Comparison of ENCODE assay signal across 15 cellular contexts in the genomic region with DNA sequence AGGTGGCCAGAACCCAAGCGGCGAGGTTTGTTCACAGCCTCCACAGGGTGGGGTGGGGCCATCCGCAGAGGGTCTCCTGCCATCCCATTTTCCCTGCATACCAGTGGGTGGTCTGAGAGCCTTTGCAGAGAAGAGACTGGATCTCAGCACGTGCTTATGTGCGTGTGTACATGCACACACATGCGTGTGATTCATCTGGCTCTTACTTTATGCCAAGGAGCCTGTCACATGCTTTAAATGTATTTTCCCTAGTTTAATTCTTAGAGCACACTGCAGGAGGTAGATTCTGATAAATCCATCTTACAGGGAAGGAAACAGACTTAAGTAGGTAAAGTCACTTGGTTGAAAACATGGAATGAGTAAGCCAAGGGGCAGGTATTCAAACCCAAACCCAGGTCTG. TPM values are rescaled to one million over a fixed set of nuclear protein-coding genes. Genes with fewer than 3 reads are reported as not detected.
DNase-seq lines count a peak whose midpoint lies in the region; ATAC-seq, FAIRE-seq and TF ChIP-seq lines count a peak whose summit lies in the region.
"Had no signal": no experiment of that assay in that cellular context is flagged by ENCODE, and none has a peak within 500 bp of the region (broad histone marks: within the 10 kb centered on the region; RNA-seq: fewer than 3 reads in every experiment).

No MANE protein-coding gene starts in this region.

- H3K27ac ChIP-seq in left ventricle myocardium inferior (replicated peaks): peak overlapping the region; percentile 91
- peak overlapping the region; percentile 87 for H3K27ac ChIP-seq in endodermal cell (ENCODE audit: low read depth, low read length)

- H3K36me3 ChIP-seq in left ventricle myocardium inferior (peaks cover 29% of the 10 kb centered on the region), endodermal cell (ENCODE audit: control insufficient read depth, insufficient read depth, low read length) (peaks cover 62% of the 10 kb centered on the region)
- H3K36me3 ChIP-seq: prostate gland had no signal

- no peak overlapping the region for H3K27ac Mint-ChIP-seq in endodermal cell
- H3K27ac Mint-ChIP-seq in natural killer cell treated with Interleukin-12 subunit alpha and Interleukin-12 subunit beta and Interleukin-15 and Interleukin-18, amount 100 ng/mL, for 72 hours: peak overlapping the region; percentile 91 to 98
- H3K27ac Mint-ChIP-seq: activated naive CD4-positive, alpha-beta T cell treated with anti-CD3 and anti-CD28 coated beads, Interleukin-2, amount 50 U/mL, for 24 hours; memory B cell had no signal

- peaks cover 35% of the 10 kb centered on the region for H3K36me3 Mint-ChIP-seq in endodermal cell (ENCODE audit: low read depth)
- no peaks in the 10 kb centered on the region for H3K36me3 Mint-ChIP-seq in natural killer cell treated with Interleukin-12 subunit alpha and Interleukin-12 subunit beta and Interleukin-15 and Interleukin-18, amount 100 ng/mL, for 72 hours
- H3K36me3 Mint-ChIP-seq: activated naive CD4-positive, alpha-beta T cell treated with anti-CD3 and anti-CD28 coated beads, Interleukin-2, amount 50 U/mL, for 24 hours; memory B cell had no signal

- H3K4me1 Mint-ChIP-seq in endodermal cell: peaks cover 27% of the 10 kb centered on the region
- peaks cover 73 to 74% of the 10 kb centered on the region in 2 donors for H3K4me1 Mint-ChIP-seq in natural killer cell treated with Interleukin-12 subunit alpha and Interleukin-12 subunit beta and Interleukin-15 and Interleukin-18, amount 100 ng/mL, for 72 hours (ENCODE audit: low read depth in 2 of 2)

- H3K9me3 ChIP-seq in left ventricle myocardium inferior (replicated peaks) (no peaks in the 10 kb centered on the region), endodermal cell (ENCODE audit: control insufficient read depth, low read length) (no peaks in the 10 kb centered on the region)
- H3K9me3 ChIP-seq: prostate gland had no signal

- H3K4me1 ChIP-seq in left ventricle myocardium inferior (peaks cover 100% of the 10 kb centered on the region), endodermal cell (ENCODE audit: control insufficient read depth, insufficient read depth, low read length) (peaks cover 10% of the 10 kb centered on the region)
- H3K4me1 ChIP-seq: prostate gland had no signal

- WGBS in endodermal cell (ENCODE audit: insufficient coverage in 1 of 2, insufficient read length in 1 of 2), 2 experiments: 95% methylated on average over 5 to 6 of the region's 6 CpGs

- H3K4me3 Mint-ChIP-seq in endodermal cell: no peak overlapping the region
- H3K4me3 Mint-ChIP-seq in natural killer cell treated with Interleukin-12 subunit alpha and Interleukin-12 subunit beta and Interleukin-15 and Interleukin-18, amount 100 ng/mL, for 72 hours: no peak overlapping the region
- H3K4me3 Mint-ChIP-seq: activated naive CD4-positive, alpha-beta T cell treated with anti-CD3 and anti-CD28 coated beads, Interleukin-2, amount 50 U/mL, for 24 hours; memory B cell had no signal

- intact Hi-C loops in left ventricle myocardium inferior (cut with micrococcal nuclease) (no loop called here), left cardiac atrium (cut with DNase I) (no loop called here)

- DNase-seq in left ventricle myocardium inferior: no peak
- no peak for DNase-seq in left cardiac atrium
- no peak for DNase-seq in endodermal cell
- no peak for DNase-seq in natural killer cell treated with Interleukin-12 subunit alpha and Interleukin-12 subunit beta and Interleukin-15 and Interleukin-18, amount 100 ng/mL, for 72 hours (ENCODE audit: low spot score)
- no peak for DNase-seq in HCEC 1CT
- DNase-seq in activated naive CD4-positive, alpha-beta T cell (lab: John Stamatoyannopoulos, UW): no peak
- DNase-seq in GM12892 (ENCODE audit: insufficient read length): no peak
- no peak for DNase-seq in NCI-H146 treated with DMSO at 0.1 percent for 48 hours (lab: John Stamatoyannopoulos, UW; ENCODE audit: unreplicated experiment)
- DNase-seq: cortex of kidney, DND-41, NCI-H1930 had no signal

- H3K27me3 Mint-ChIP-seq in endodermal cell (ENCODE audit: insufficient read depth): no peaks in the 10 kb centered on the region
- H3K27me3 Mint-ChIP-seq in natural killer cell treated with Interleukin-12 subunit alpha and Interleukin-12 subunit beta and Interleukin-15 and Interleukin-18, amount 100 ng/mL, for 72 hours: no peaks in the 10 kb centered on the region
- H3K27me3 Mint-ChIP-seq: activated naive CD4-positive, alpha-beta T cell treated with anti-CD3 and anti-CD28 coated beads, Interleukin-2, amount 50 U/mL, for 24 hours; memory B cell had no signal

- TF ChIP-seq CTCF in left ventricle myocardium inferior (IDR thresholded peaks at IDR 0.05; ENCODE audit: borderline replicate concordance) (no peak), endodermal cell (conservative IDR thresholded peaks at IDR 0.05) (no peak)

- TF ChIP-seq POLR2A in GM12892 (IDR thresholded peaks at IDR 0.05; ENCODE audit: low read depth, low read length): no peak

- H3K9ac ChIP-seq in endodermal cell (ENCODE audit: extremely low read depth, low read length, poor library complexity, severe bottlenecking): no peak overlapping the region

- FAIRE-seq in GM12892 (lab: Jason Lieb, UNC): no peak
- FAIRE-seq: K562 had no signal

- H3K27me3 ChIP-seq in left ventricle myocardium inferior (ENCODE audit: low read depth) (no peaks in the 10 kb centered on the region), endodermal cell (ENCODE audit: control insufficient read depth, insufficient read depth, low read length, poor library complexity, severe bottlenecking) (no peaks in the 10 kb centered on the region)

- H3K9me3 Mint-ChIP-seq in endodermal cell: no peaks in the 10 kb centered on the region
- H3K9me3 Mint-ChIP-seq in natural killer cell treated with Interleukin-12 subunit alpha and Interleukin-12 subunit beta and Interleukin-15 and Interleukin-18, amount 100 ng/mL, for 72 hours: no peaks in the 10 kb centered on the region
- H3K9me3 Mint-ChIP-seq: activated naive CD4-positive, alpha-beta T cell treated with anti-CD3 and anti-CD28 coated beads, Interleukin-2, amount 50 U/mL, for 24 hours; memory B cell had no signal

- ATAC-seq in left cardiac atrium: no peak
- ATAC-seq in natural killer cell treated with Interleukin-12 subunit alpha and Interleukin-12 subunit beta and Interleukin-15 and Interleukin-18, amount 100 ng/mL, for 72 hours: no peak
- ATAC-seq: K562 had no signal

- no peak overlapping the region for H3K4me3 ChIP-seq in left ventricle myocardium inferior
- H3K4me3 ChIP-seq in endodermal cell (ENCODE audit: low read length): no peak overlapping the region
- H3K4me3 ChIP-seq: K562, prostate gland had no signal

RNA-seq across cellular contexts. Expression of a gene that starts 47.1 kb away (rescaled TPM):
- 0.22 TPM for total RNA-seq in left ventricle myocardium inferior
- under 1 TPM; 0.77 to 0.81 TPM for total RNA-seq in left cardiac atrium
- total RNA-seq in endodermal cell: 10 to 100 TPM; 14.5 to 83.0 TPM
- 9.1 TPM for polyA plus RNA-seq in endodermal cell (2013, experiment 1 of 2)
- 8.0 TPM for polyA plus RNA-seq in endodermal cell (2013, experiment 2 of 2)
- 10 to 100 TPM in 1 of 2 donors, 1 to 10 TPM in 1; 3.6 to 10.4 TPM for total RNA-seq in natural killer cell treated with Interleukin-12 subunit alpha and Interleukin-12 subunit beta and Interleukin-15 and Interleukin-18, amount 100 ng/mL, for 72 hours
- 5.8 TPM for polyA plus RNA-seq in GM12892 (2012; ENCODE audit: missing spikeins)

RNA-seq across cellular contexts. Expression of a gene that starts 49.7 kb away (rescaled TPM):
- total RNA-seq in left ventricle myocardium inferior (111 TPM), left cardiac atrium (100 to 1,000 TPM; 160 to 333 TPM), endodermal cell (100 to 1,000 TPM; 378 to 437 TPM)
- polyA plus RNA-seq in endodermal cell (2013, experiment 1 of 2): 322 TPM
- polyA plus RNA-seq in endodermal cell (2013, experiment 2 of 2): 298 TPM
- total RNA-seq in natural killer cell treated with Interleukin-12 subunit alpha and Interleukin-12 subunit beta and Interleukin-15 and Interleukin-18, amount 100 ng/mL, for 72 hours: 100 to 1,000 TPM; 342 to 574 TPM
- 113 TPM for polyA plus RNA-seq in GM12892 (2012; ENCODE audit: missing spikeins)
